15 cellular contexts compared by ENCODE assay signal in genomic region chr2:123953848-123954247, GRCh38.
A peak's percentile ranks its signal among the peaks of the same experiment; 100 is the strongest.
DNase-seq lines count a peak whose midpoint lies in the region; ATAC-seq, FAIRE-seq and TF ChIP-seq lines count a peak whose summit lies in the region.
"Had no signal": no experiment of that assay in that cellular context is flagged by ENCODE, and none has a peak within 500 bp of the region (broad histone marks: within the 10 kb centered on the region; RNA-seq: fewer than 3 reads in every experiment).

No MANE protein-coding gene starts in this region.

- H3K27ac Mint-ChIP-seq in activated T-helper 17 cell treated with anti-CD3 and anti-CD28 coated beads, Interleukin-2, amount 50 U/mL, for 72 hours, result no peak overlapping the region
- H3K27ac Mint-ChIP-seq: activated T-cell treated with anti-CD3 and anti-CD28 coated beads, Interleukin-2, amount 50 U/mL, for 72 hours; immature natural killer cell; type B pancreatic cell had no signal

- no peak for TF ChIP-seq POLR2A in HepG2 (IDR thresholded peaks at IDR 0.05; ENCODE audit: insufficient read depth in 1 of 2, low read depth in 2 of 2, low read length in 2 of 2)
- no peak for TF ChIP-seq POLR2A in right lobe of liver (IDR thresholded peaks at IDR 0.05)

- no peaks in the 10 kb centered on the region for H3K27me3 ChIP-seq in HepG2 (ENCODE audit: control insufficient read depth in 1 of 2, insufficient read depth in 2 of 2, low read length in 2 of 2)
- no peaks in the 10 kb centered on the region for H3K27me3 ChIP-seq in right lobe of liver

- no peaks in the 10 kb centered on the region for H3K36me3 Mint-ChIP-seq in activated T-cell treated with anti-CD3 and anti-CD28 coated beads, Interleukin-2, amount 50 U/mL, for 4 hours (ENCODE audit: insufficient read depth)
- H3K36me3 Mint-ChIP-seq in activated T-helper 17 cell treated with anti-CD3 and anti-CD28 coated beads, Interleukin-2, amount 50 U/mL, for 72 hours (ENCODE audit: low read depth), result no peaks in the 10 kb centered on the region
- H3K36me3 Mint-ChIP-seq: immature natural killer cell, naive B cell, type B pancreatic cell had no signal

- H3K36me3 ChIP-seq in HepG2 (replicated peaks in 1 of 2; ENCODE audit: control insufficient read depth in 1 of 2, insufficient read depth in 2 of 2, low read length in 2 of 2) (no peaks in the 10 kb centered on the region), right lobe of liver (no peaks in the 10 kb centered on the region)

- H4K20me1 ChIP-seq in HepG2 (ENCODE audit: insufficient read depth, low read length), result no peaks in the 10 kb centered on the region

- H3K4me1 Mint-ChIP-seq in activated T-cell treated with anti-CD3 and anti-CD28 coated beads, Interleukin-2, amount 50 U/mL, for 4 hours (ENCODE audit: low read depth), result no peaks in the 10 kb centered on the region
- no peaks in the 10 kb centered on the region for H3K4me1 Mint-ChIP-seq in activated T-helper 17 cell treated with anti-CD3 and anti-CD28 coated beads, Interleukin-2, amount 50 U/mL, for 72 hours
- H3K4me1 Mint-ChIP-seq: immature natural killer cell, naive B cell had no signal

- H3K79me2 ChIP-seq in HepG2 (ENCODE audit: insufficient read depth, low read length), result no peaks in the 10 kb centered on the region

- peaks cover 7% of the 10 kb centered on the region for H3K9me3 Mint-ChIP-seq in activated T-cell treated with anti-CD3 and anti-CD28 coated beads, Interleukin-2, amount 50 U/mL, for 4 hours
- H3K9me3 Mint-ChIP-seq in activated T-helper 17 cell treated with anti-CD3 and anti-CD28 coated beads, Interleukin-2, amount 50 U/mL, for 72 hours, result peaks cover 21% of the 10 kb centered on the region
- H3K9me3 Mint-ChIP-seq: type B pancreatic cell had no signal

- H3K27ac ChIP-seq in HepG2 (ENCODE audit: extremely low read length, insufficient read depth, low read length) (no peak overlapping the region), right lobe of liver (no peak overlapping the region)

- H3K4me3 ChIP-seq in HepG2 (replicated peaks in 1 of 3; ENCODE audit: insufficient read depth in 1 of 3, low read depth in 2 of 3, low read length in 3 of 3), result no peak overlapping the region
- no peak overlapping the region for H3K4me3 ChIP-seq in right lobe of liver
- H3K4me3 ChIP-seq in fibroblast of mammary gland (ENCODE audit: control insufficient read depth, low read depth, low read length), result no peak overlapping the region

- H3K9ac ChIP-seq in HepG2 (ENCODE audit: insufficient read depth, low read depth, low read length), result no peak overlapping the region

- H3K4me2 ChIP-seq in HepG2 (ENCODE audit: low read depth, low read length), result no peak overlapping the region

- WGBS in HepG2 (ENCODE audit: low lambda C conversion rate), result 0% methylated on average over 2 of the region's 2 CpGs
- WGBS in right lobe of liver (ENCODE audit: insufficient coverage, low coverage, low lambda C conversion rate, missing lambda C conversion rate), result 69% methylated on average over 2 of the region's 2 CpGs

- POLR2A ChIA-PET in HepG2 (lab: Yijun Ruan, JAX), result no interaction called here

- H3K27me3 Mint-ChIP-seq in activated T-cell treated with anti-CD3 and anti-CD28 coated beads, Interleukin-2, amount 50 U/mL, for 4 hours (ENCODE audit: low read depth), result no peaks in the 10 kb centered on the region
- H3K27me3 Mint-ChIP-seq in activated T-helper 17 cell treated with anti-CD3 and anti-CD28 coated beads, Interleukin-2, amount 50 U/mL, for 72 hours, result no peaks in the 10 kb centered on the region
- H3K27me3 Mint-ChIP-seq: naive B cell, type B pancreatic cell had no signal

- intact Hi-C loops in HepG2 (cut with micrococcal nuclease; ENCODE audit: unreplicated experiment), result no loop called here
- intact Hi-C loops in right lobe of liver (cut with DNase I), result no loop called here
- intact Hi-C loops in Right ventricle myocardium superior (cut with DNase I), result no loop called here

- no peak for TF ChIP-seq RAD21 in HepG2 (CRISPR knock-in tag; IDR thresholded peaks at IDR 0.05)

- H3K4me1 ChIP-seq in HepG2 (ENCODE audit: insufficient read depth, low read length) (no peaks in the 10 kb centered on the region), right lobe of liver (peaks cover 0 to 2% (median 0%) of the 10 kb centered on the region in 4 donors)

- DNase-seq in HepG2 (ENCODE audit: low spot score) (no peak), right lobe of liver (no peak), RKO (ENCODE audit: low spot score) (peak; percentile 51), fibroblast of mammary gland (ENCODE audit: low read depth) (peak; percentile 54), NOMO-1 treated with dmso at 0.1 percent for 144 hours (lab: John Stamatoyannopoulos, UW; ENCODE audit: unreplicated experiment) (no peak), Right ventricle myocardium superior (no peak)
- no peak for DNase-seq in activated T-cell treated with anti-CD3 and anti-CD28 coated beads, Interleukin-2, amount 50 U/mL, for 4 hours
- DNase-seq: activated T-cell treated with anti-CD3 and anti-CD28 coated beads, Interleukin-2, amount 50 U/mL, for 72 hours; immature natural killer cell; naive B cell; NCI-H187 treated with DMSO at 0.1 percent for 48 hours had no signal

- TF ChIP-seq EP300 in HepG2 (IDR thresholded peaks at IDR 0.05; ENCODE audit: low read depth in 2 of 2, low read length in 2 of 2) (no peak), HepG2 (CRISPR knock-in tag; IDR thresholded peaks at IDR 0.05; ENCODE audit: borderline replicate concordance) (no peak)

- no peak overlapping the region for H2AFZ ChIP-seq in HepG2 (ENCODE audit: low read length)

- no peak for ATAC-seq in HepG2
- ATAC-seq in right lobe of liver, result no peak
- ATAC-seq in activated T-cell treated with anti-CD3 and anti-CD28 coated beads, Interleukin-2, amount 50 U/mL, for 4 hours, result no peak
- no peak for ATAC-seq in Right ventricle myocardium superior (ENCODE audit: poor library complexity)
- no peak for ATAC-seq in activated T-helper 17 cell treated with anti-CD3 and anti-CD28 coated beads, Interleukin-2, amount 50 U/mL, for 72 hours (replicated peaks)
- ATAC-seq: activated T-cell treated with anti-CD3 and anti-CD28 coated beads, Interleukin-2, amount 50 U/mL, for 72 hours; Right ventricle myocardium inferior had no signal

- peaks cover 84% of the 10 kb centered on the region for H3K9me3 ChIP-seq in HepG2 (ENCODE audit: low read length)
- no peaks in the 10 kb centered on the region for H3K9me3 ChIP-seq in right lobe of liver

- no peak for FAIRE-seq in HepG2 (lab: Jason Lieb, UNC)
- FAIRE-seq: endometrium had no signal

- no peak for TF ChIP-seq CTCF in HepG2 (CRISPR knock-in tag; IDR thresholded peaks at IDR 0.05)
- no peak for TF ChIP-seq CTCF in right lobe of liver (IDR thresholded peaks at IDR 0.05)
- no peak for TF ChIP-seq CTCF in fibroblast of mammary gland (conservative IDR thresholded peaks at IDR 0.05; ENCODE audit: control insufficient read depth, insufficient read depth, low read depth, low read length)

- BruUV-seq in HepG2 (replicated peaks; lab: Mats Ljungman, UMichigan), result no TSS peak

- H3K4me3 Mint-ChIP-seq in activated T-cell treated with anti-CD3 and anti-CD28 coated beads, Interleukin-2, amount 50 U/mL, for 4 hours, result no peak overlapping the region
- no peak overlapping the region for H3K4me3 Mint-ChIP-seq in activated T-helper 17 cell treated with anti-CD3 and anti-CD28 coated beads, Interleukin-2, amount 50 U/mL, for 72 hours
- H3K4me3 Mint-ChIP-seq: activated T-cell treated with anti-CD3 and anti-CD28 coated beads, Interleukin-2, amount 50 U/mL, for 72 hours; immature natural killer cell; naive B cell; type B pancreatic cell had no signal

- in situ Hi-C loops in HepG2 (cut with HindIII; ENCODE audit: extremely low pct_ligation_motif_present, low pct_unique_long_range_greater_than_20kb), result no loop called here

- CTCF ChIA-PET in HepG2 (lab: Yijun Ruan, JAX; ENCODE audit: low intra/inter-chr PET ratio, low total read pairs), result no interaction called here

TF ChIP-seq in HepG2, 621 proteins besides CTCF, POLR2A, EP300 and RAD21:
- TF ChIP-seq TCF7L2 (IDR thresholded peaks at IDR 0.05; ENCODE audit: low read depth, low read length) (0 out of 2 replicates have a peak, but pooled peaks have one; percentile 26), MXD3 (CRISPR knock-in tag; IDR thresholded peaks at IDR 0.05) (no peak)

Comparison
In these comparisons a context has a peak if more than half of its experiments do, and no peak if none do; other contexts are left out.
1. DNase-seq: peak in RKO (single experiment) and fibroblast of mammary gland (single experiment); none in HepG2 (single experiment), right lobe of liver (0 of 3), NOMO-1 treated with dmso at 0.1 percent for 144 hours (single experiment), activated T-cell treated with anti-CD3 and anti-CD28 coated beads, Interleukin-2, amount 50 U/mL, for 4 hours (single experiment) and Right ventricle myocardium superior (single experiment).